ENCODE assay signal across 10 cellular contexts in the genomic region with DNA sequence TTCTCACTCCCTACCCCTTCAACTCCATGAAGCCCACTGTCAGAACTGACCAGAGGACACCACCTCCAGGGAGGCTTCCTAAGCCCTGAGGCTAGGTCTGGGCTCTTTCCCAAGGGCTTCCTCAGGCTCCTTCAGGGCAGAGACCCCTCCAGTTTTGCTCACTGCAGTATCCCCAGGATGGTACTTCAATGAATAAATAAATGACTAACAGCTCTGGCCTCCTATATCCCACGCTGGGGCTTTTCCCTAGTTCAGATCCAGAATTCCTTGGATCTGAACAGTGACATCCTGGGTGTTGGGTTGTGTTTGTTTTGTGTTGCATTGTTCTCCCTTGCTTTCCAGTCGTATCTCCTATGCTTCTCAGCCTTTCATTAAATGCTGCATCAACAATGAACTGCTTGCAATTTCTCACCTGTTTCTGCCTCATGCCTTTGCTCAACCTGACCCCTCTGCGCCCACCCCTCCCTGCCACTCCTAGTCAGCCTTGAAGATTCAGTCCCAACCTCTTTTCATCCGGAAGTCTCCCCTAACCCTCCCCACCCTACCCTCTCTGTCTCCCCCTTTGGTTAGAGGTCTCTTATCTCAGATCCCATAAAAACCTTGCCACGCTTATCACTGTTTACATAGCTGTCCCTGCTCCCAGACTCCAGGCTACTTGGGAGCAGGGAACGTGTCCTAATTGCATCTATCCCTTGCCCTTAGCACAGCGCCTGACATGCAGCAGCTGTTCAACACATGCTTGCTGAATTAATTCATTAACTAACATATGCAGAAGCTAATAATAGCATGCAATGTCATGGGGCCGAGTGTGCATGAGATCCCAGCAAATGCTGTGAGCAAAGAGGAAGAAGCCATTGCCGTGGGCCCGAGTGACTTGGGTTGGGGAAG. TPM values are rescaled to one million over a fixed set of nuclear protein-coding genes. Genes with fewer than 3 reads are reported as not detected.
A peak's percentile ranks its signal among the peaks of the same experiment; 100 is the strongest.
DNase-seq lines count a peak whose midpoint lies in the region; ATAC-seq lines count a peak whose summit lies in the region.
"Had no signal": no experiment of that assay in that cellular context is flagged by ENCODE, and none has a peak within 500 bp of the region (broad histone marks: within the 10 kb centered on the region; RNA-seq: fewer than 3 reads in every experiment).

No MANE protein-coding gene starts in this region.

- no peak for ATAC-seq in aorta (ENCODE audit: low FRiP score)

- no peak overlapping the region for H3K27ac Mint-ChIP-seq in CD4-positive, alpha-beta memory T cell
- H3K27ac Mint-ChIP-seq: stimulated activated naive CD8-positive, alpha-beta T cell treated with anti-CD3 and anti-CD28 coated beads, Interleukin-15, Interleukin-2, amounts not matched to agents 100 ng/mL and 50 ng/mL, for 24 hours had no signal

- H3K36me3 ChIP-seq in mesodermal cell (ENCODE audit: control insufficient read depth, insufficient read depth, low read length) (no peaks in the 10 kb centered on the region), aorta (ENCODE audit: control insufficient read depth in 1 of 2, insufficient read depth in 2 of 2, low read length in 1 of 2) (no peaks in the 10 kb centered on the region)
- H3K36me3 ChIP-seq in CD4-positive, alpha-beta memory T cell (ENCODE audit: insufficient read depth, low read length), result no peaks in the 10 kb centered on the region
- H3K36me3 ChIP-seq in effector memory CD4-positive, alpha-beta T cell (ENCODE audit: control insufficient read depth, insufficient read depth, low read length), result no peaks in the 10 kb centered on the region

- intact Hi-C loops in aorta (cut with DNase I), result loop anchor here (2.0 kb wide), 2 partner anchors 14 to 42 kb away; a partner anchor contains a TSS
- intact Hi-C loops in CD4-positive, alpha-beta memory T cell (cut with micrococcal nuclease), result no loop called here

- DNase-seq in NCI-H748 (lab: John Stamatoyannopoulos, UW; ENCODE audit: unreplicated experiment), result peak; percentile 54
- DNase-seq in NCI-H748 treated with DMSO at 0.1 percent for 48 hours (lab: John Stamatoyannopoulos, UW), result no peak
- peak; percentile 29 for DNase-seq in dermis blood vessel endothelial cell
- DNase-seq in aorta, result no peak
- DNase-seq in CD4-positive, alpha-beta memory T cell, result no peak
- DNase-seq in OCI-M1 (lab: John Stamatoyannopoulos, UW), result no peak
- no peak for DNase-seq in effector memory CD4-positive, alpha-beta T cell
- DNase-seq: MM.1S had no signal

- H3K27me3 ChIP-seq in aorta (ENCODE audit: control insufficient read depth in 1 of 2, insufficient read depth in 2 of 2, low read length in 1 of 2), result no peaks in the 10 kb centered on the region
- no peaks in the 10 kb centered on the region for H3K27me3 ChIP-seq in CD4-positive, alpha-beta memory T cell (ENCODE audit: insufficient read depth, low read length)
- no peaks in the 10 kb centered on the region for H3K27me3 ChIP-seq in effector memory CD4-positive, alpha-beta T cell (replicated peaks; ENCODE audit: control insufficient read depth, insufficient read depth, low read length, poor library complexity, severe bottlenecking)

- peaks cover 4 to 26% of the 10 kb centered on the region in 2 donors for H3K27me3 Mint-ChIP-seq in CD4-positive, alpha-beta memory T cell

- H3K4me3 ChIP-seq in mesodermal cell (ENCODE audit: extremely low read depth, insufficient read depth, low read length, poor library complexity, severe bottlenecking), result no peak overlapping the region
- H3K4me3 ChIP-seq in aorta (ENCODE audit: low read length in 2 of 2), result no peak overlapping the region
- no peak overlapping the region for H3K4me3 ChIP-seq in CD4-positive, alpha-beta memory T cell (ENCODE audit: low read length in 2 of 2)
- no peak overlapping the region for H3K4me3 ChIP-seq in effector memory CD4-positive, alpha-beta T cell (ENCODE audit: insufficient read depth, low read depth, low read length, poor library complexity, severe bottlenecking)

- H3K9me3 Mint-ChIP-seq in CD4-positive, alpha-beta memory T cell, result no peaks in the 10 kb centered on the region
- H3K9me3 Mint-ChIP-seq: stimulated activated naive CD8-positive, alpha-beta T cell treated with anti-CD3 and anti-CD28 coated beads, Interleukin-15, Interleukin-2, amounts not matched to agents 100 ng/mL and 50 ng/mL, for 24 hours had no signal

- peak overlapping the region; percentile 86 for H3K27ac ChIP-seq in mesodermal cell (ENCODE audit: low read depth, low read length, severe bottlenecking)
- peak overlapping the region; percentile 98 for H3K27ac ChIP-seq in aorta (ENCODE audit: low read depth in 1 of 2, low read length in 2 of 2)
- H3K27ac ChIP-seq in CD4-positive, alpha-beta memory T cell (ENCODE audit: low read depth, low read length), result no peak overlapping the region
- no peak overlapping the region for H3K27ac ChIP-seq in effector memory CD4-positive, alpha-beta T cell (ENCODE audit: insufficient read depth, low read length, poor library complexity, severe bottlenecking)

- H3K4me1 ChIP-seq in mesodermal cell (ENCODE audit: control insufficient read depth, insufficient read depth, low read length, poor library complexity, severe bottlenecking) (peaks cover 59% of the 10 kb centered on the region), aorta (ENCODE audit: control insufficient read depth in 1 of 2, insufficient read depth in 2 of 2, low read length in 2 of 2) (peaks cover 7 to 38% of the 10 kb centered on the region in 2 donors)
- no peaks in the 10 kb centered on the region for H3K4me1 ChIP-seq in CD4-positive, alpha-beta memory T cell (ENCODE audit: insufficient read depth, low read length)
- no peaks in the 10 kb centered on the region for H3K4me1 ChIP-seq in effector memory CD4-positive, alpha-beta T cell (ENCODE audit: control insufficient read depth, insufficient read depth, low read length, poor library complexity, severe bottlenecking)

- 82 to 88% methylated on average over 7 to 8 of the region's 10 CpGs for WGBS in mesodermal cell (ENCODE audit: insufficient coverage in 2 of 2), 2 experiments
- WGBS in aorta, 2 donors, result 6 to 10% methylated on average over 10 of the region's 10 CpGs

- H3K9me3 ChIP-seq in mesodermal cell (ENCODE audit: control insufficient read depth, low read length) (no peaks in the 10 kb centered on the region), aorta (ENCODE audit: control insufficient read depth, low read length) (no peaks in the 10 kb centered on the region)
- H3K9me3 ChIP-seq in CD4-positive, alpha-beta memory T cell (ENCODE audit: control insufficient read depth in 1 of 2, low read length in 2 of 2), result no peaks in the 10 kb centered on the region
- no peaks in the 10 kb centered on the region for H3K9me3 ChIP-seq in effector memory CD4-positive, alpha-beta T cell (ENCODE audit: control insufficient read depth, low read length)

- H3K4me3 Mint-ChIP-seq in CD4-positive, alpha-beta memory T cell, result no peak overlapping the region
- H3K4me3 Mint-ChIP-seq: stimulated activated naive CD8-positive, alpha-beta T cell treated with anti-CD3 and anti-CD28 coated beads, Interleukin-15, Interleukin-2, amounts not matched to agents 100 ng/mL and 50 ng/mL, for 24 hours had no signal

- POLR2A ChIA-PET in CD4-positive, alpha-beta memory T cell (lab: Charles Lee; ENCODE audit: partially characterized antibody), result no interaction called here

- H3K4me1 Mint-ChIP-seq in CD4-positive, alpha-beta memory T cell, result no peaks in the 10 kb centered on the region

- no peaks in the 10 kb centered on the region for H3K36me3 Mint-ChIP-seq in CD4-positive, alpha-beta memory T cell

- CTCF ChIA-PET in CD4-positive, alpha-beta memory T cell (lab: Charles Lee; ENCODE audit: partially characterized antibody), result no interaction called here

RNA-seq across cellular contexts. Expression of a gene that starts 41.7 kb away (rescaled TPM):
- 0.51 TPM in 2 replicates for total RNA-seq in dermis blood vessel endothelial cell
- polyA plus RNA-seq in mesodermal cell (2013, experiment 1 of 2), result 0.77 TPM
- polyA plus RNA-seq in mesodermal cell (2013, experiment 2 of 2), result 0.76 TPM
- total RNA-seq in aorta, result 100 to 1,000 TPM in 1 of 2 donors, 10 to 100 TPM in 1; 94.6 to 152 TPM
- 100 to 1,000 TPM in 1 of 2 donors, 10 to 100 TPM in 1; 69.2 to 288 TPM for polyA plus RNA-seq in aorta
- not detected for total RNA-seq in CD4-positive, alpha-beta memory T cell
- polyA plus RNA-seq in CD4-positive, alpha-beta memory T cell, result not detected

Comparison
In these comparisons a context has a peak if more than half of its experiments do, and no peak if none do; other contexts are left out.
1. DNase-seq: peak in NCI-H748 (single experiment) and dermis blood vessel endothelial cell (single experiment); none in NCI-H748 treated with DMSO at 0.1 percent for 48 hours (single experiment), aorta (0 of 2), CD4-positive, alpha-beta memory T cell (0 of 5), OCI-M1 (single experiment) and effector memory CD4-positive, alpha-beta T cell (0 of 3).
2. H3K27ac ChIP-seq: peak in mesodermal cell (single experiment) and aorta (2 of 2); none in CD4-positive, alpha-beta memory T cell (single experiment) and effector memory CD4-positive, alpha-beta T cell (single experiment).
3. RNA of a gene that starts 41.7 kb away (total RNA-seq): 94.6 to 152 TPM in aorta; 0.51 TPM in dermis blood vessel endothelial cell and not detected in CD4-positive, alpha-beta memory T cell; every median in the first group is over 10 times any median in the second.